ENCODE assay signal across 19 cellular contexts in genomic region chr9:27447036-27447700, GRCh38.
A peak's percentile ranks its signal among the peaks of the same experiment; 100 is the strongest.
DNase-seq lines count a peak whose midpoint lies in the region; ATAC-seq and TF ChIP-seq lines count a peak whose summit lies in the region.
"Had no signal": no experiment of that assay in that cellular context is flagged by ENCODE, and none has a peak within 500 bp of the region (broad histone marks: within the 10 kb centered on the region; RNA-seq: fewer than 3 reads in every experiment).

No MANE protein-coding gene starts in this region.

- H3K27ac Mint-ChIP-seq in brain: peak overlapping the region in 4 of 5 experiments; percentile 3 to 59 (median 46)
- no peak overlapping the region for H3K27ac Mint-ChIP-seq in stimulated activated naive CD8-positive, alpha-beta T cell treated with anti-CD3 and anti-CD28 coated beads, Interleukin-15, amount 100 ng/mL, for 72 hours
- H3K27ac Mint-ChIP-seq: immature natural killer cell had no signal

- H3K9me3 Mint-ChIP-seq in brain: peaks cover 0 to 7% (median 4%) of the 10 kb centered on the region in 5 experiments
- peaks cover 0 to 11% of the 10 kb centered on the region in 2 donors for H3K9me3 Mint-ChIP-seq in stimulated activated naive CD8-positive, alpha-beta T cell treated with anti-CD3 and anti-CD28 coated beads, Interleukin-15, amount 100 ng/mL, for 72 hours

- H3K27ac ChIP-seq in substantia nigra (ENCODE audit: low read depth, low read length, poor library complexity, severe bottlenecking): peak overlapping the region; percentile 60
- H3K27ac ChIP-seq: C4-2B, cardiac muscle cell, lower lobe of right lung, pancreas had no signal

- no peak for TF ChIP-seq CTCF in brain (conservative IDR thresholded peaks at IDR 0.05)

- peaks cover 36% of the 10 kb centered on the region for H3K36me3 Mint-ChIP-seq in brain
- H3K36me3 Mint-ChIP-seq: immature natural killer cell had no signal

- H3K27me3 Mint-ChIP-seq in brain: peaks cover 3% of the 10 kb centered on the region
- no peaks in the 10 kb centered on the region for H3K27me3 Mint-ChIP-seq in stimulated activated naive CD8-positive, alpha-beta T cell treated with anti-CD3 and anti-CD28 coated beads, Interleukin-15, amount 100 ng/mL, for 72 hours

- H3K4me3 Mint-ChIP-seq in brain: no peak overlapping the region
- no peak overlapping the region for H3K4me3 Mint-ChIP-seq in stimulated activated naive CD8-positive, alpha-beta T cell treated with anti-CD3 and anti-CD28 coated beads, Interleukin-15, amount 100 ng/mL, for 72 hours
- H3K4me3 Mint-ChIP-seq: immature natural killer cell had no signal

- peaks cover 70% of the 10 kb centered on the region for H3K4me1 Mint-ChIP-seq in brain
- peaks cover 6% of the 10 kb centered on the region for H3K4me1 Mint-ChIP-seq in stimulated activated naive CD8-positive, alpha-beta T cell treated with anti-CD3 and anti-CD28 coated beads, Interleukin-15, amount 100 ng/mL, for 72 hours
- H3K4me1 Mint-ChIP-seq: immature natural killer cell had no signal

- ATAC-seq in HG03135 (IDR thresholded peaks at IDR 0.05; ENCODE audit: unreplicated experiment): no peak
- ATAC-seq in stimulated activated naive CD8-positive, alpha-beta T cell treated with anti-CD3 and anti-CD28 coated beads, Interleukin-15, amount 100 ng/mL, for 72 hours: no peak
- ATAC-seq: lower lobe of right lung, pancreas had no signal

- DNase-seq in NCI-H1092 treated with DMSO at 0.1 percent for 48 hours (lab: John Stamatoyannopoulos, UW) (peak; percentile 7), NCI-H1092 (lab: John Stamatoyannopoulos, UW) (no peak), NCI-H187 treated with DMSO at 0.1 percent for 48 hours (lab: John Stamatoyannopoulos, UW) (peak; percentile 53), substantia nigra (lab: John Stamatoyannopoulos, UW) (peak in 1 of 49 donors; percentile 11), NCI-H1436 (lab: John Stamatoyannopoulos, UW) (no peak)
- no peak for DNase-seq in stimulated activated naive CD8-positive, alpha-beta T cell treated with anti-CD3 and anti-CD28 coated beads, Interleukin-15, amount 100 ng/mL, for 72 hours
- DNase-seq: 8988T; effector CD4-positive, alpha-beta T cell; H7; immature natural killer cell; Kasumi-1; lower lobe of right lung; NCI-H1930; pancreas; stimulated activated CD4-positive, alpha-beta T cell treated with anti-CD3 and anti-CD28 coated beads, Interleukin-2, amount 100 ng/mL, for 24 hours had no signal

Comparison
In these comparisons a context has a peak if more than half of its experiments do, and no peak if none do; other contexts are left out.
1. DNase-seq: peak in NCI-H1092 treated with DMSO at 0.1 percent for 48 hours (single experiment) and NCI-H187 treated with DMSO at 0.1 percent for 48 hours (single experiment); none in NCI-H1092 (single experiment), stimulated activated naive CD8-positive, alpha-beta T cell treated with anti-CD3 and anti-CD28 coated beads, Interleukin-15, amount 100 ng/mL, for 72 hours (0 of 2) and NCI-H1436 (single experiment).
2. H3K27ac Mint-ChIP-seq: peak in brain (4 of 5); none in stimulated activated naive CD8-positive, alpha-beta T cell treated with anti-CD3 and anti-CD28 coated beads, Interleukin-15, amount 100 ng/mL, for 72 hours (0 of 2).